In the genomic region with DNA sequence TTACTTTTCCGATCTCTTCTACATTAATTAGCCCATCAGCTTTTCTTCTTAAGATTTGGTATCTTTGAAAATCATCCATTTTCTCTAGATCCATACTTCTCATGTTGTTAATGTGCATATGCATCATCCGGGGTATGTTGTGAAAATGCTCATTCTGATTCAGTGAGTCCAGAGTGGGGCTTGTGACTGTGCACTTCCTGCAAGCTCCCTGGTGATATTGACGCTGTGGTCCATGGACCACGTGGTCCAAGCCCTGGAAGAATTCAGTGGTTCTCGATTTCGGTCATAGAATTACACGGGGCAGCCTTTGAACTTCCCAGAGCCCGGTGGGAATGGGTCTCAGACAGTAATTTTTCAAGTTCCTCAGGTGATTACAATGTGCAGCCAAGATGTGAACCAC, we compare ENCODE assay signal across 19 cellular contexts.
"Had no signal": no experiment of that assay in that cellular context is flagged by ENCODE, and none has a peak within 500 bp of the region (broad histone marks: within the 10 kb centered on the region; RNA-seq: fewer than 3 reads in every experiment).

No MANE protein-coding gene starts in this region.

- H3K27ac Mint-ChIP-seq: endodermal cell, nephron progenitor cell, type B pancreatic cell had no signal

- DNase-seq: colonic mucosa; dermis blood vessel endothelial cell; endodermal cell; erythroblast; foreskin keratinocyte; left colon; left ventricle myocardium superior; mesendoderm; naive B cell; nephron progenitor cell; sigmoid colon; stimulated activated CD4-positive, alpha-beta T cell treated with anti-CD3 and anti-CD28 coated beads, Interleukin-2, amount 100 ng/mL, for 24 hours; stimulated activated CD4-positive, alpha-beta T cell treated with anti-CD3 and anti-CD28 coated beads, Interleukin-4, amount 100 ng/mL, for 4 hours; stimulated activated naive CD8-positive, alpha-beta T cell treated with anti-CD3 and anti-CD28 coated beads, Interleukin-15, Interleukin-2, amounts not matched to agents 100 U/mL and 50 U/mL, for 24 hours; thyroid gland had no signal

- H3K27me3 ChIP-seq: colonic mucosa, foreskin keratinocyte, sigmoid colon, suprapubic skin, thyroid gland had no signal

- H3K27me3 Mint-ChIP-seq: naive B cell, type B pancreatic cell had no signal

- H3K9me3 ChIP-seq: colonic mucosa, sigmoid colon, suprapubic skin, thyroid gland had no signal

- H3K79me2 ChIP-seq: parathyroid adenoma had no signal

- H3K9me3 Mint-ChIP-seq: endodermal cell, naive B cell, type B pancreatic cell had no signal

- H3K36me3 ChIP-seq: colonic mucosa, sigmoid colon, suprapubic skin, thyroid gland had no signal

- H3K4me3 ChIP-seq: colonic mucosa, sigmoid colon, skin epidermis, suprapubic skin, thyroid gland had no signal

- H3K4me3 Mint-ChIP-seq: endodermal cell, naive B cell, nephron progenitor cell, type B pancreatic cell had no signal

- ATAC-seq: foreskin keratinocyte; left colon; left ventricle myocardium superior; stimulated activated naive CD8-positive, alpha-beta T cell treated with anti-CD3 and anti-CD28 coated beads, Interleukin-15, Interleukin-2, amounts not matched to agents 100 U/mL and 50 U/mL, for 24 hours had no signal

- H3K4me1 ChIP-seq: colonic mucosa, sigmoid colon, suprapubic skin, thyroid gland had no signal

- H3K27ac ChIP-seq: colonic mucosa, foreskin keratinocyte, parathyroid adenoma, sigmoid colon, skin epidermis, suprapubic skin, thyroid gland had no signal

- H2AFZ ChIP-seq: parathyroid adenoma had no signal

- H3K4me1 Mint-ChIP-seq: nephron progenitor cell had no signal
